ENCODE assay signal across 19 cellular contexts in the genomic region with DNA sequence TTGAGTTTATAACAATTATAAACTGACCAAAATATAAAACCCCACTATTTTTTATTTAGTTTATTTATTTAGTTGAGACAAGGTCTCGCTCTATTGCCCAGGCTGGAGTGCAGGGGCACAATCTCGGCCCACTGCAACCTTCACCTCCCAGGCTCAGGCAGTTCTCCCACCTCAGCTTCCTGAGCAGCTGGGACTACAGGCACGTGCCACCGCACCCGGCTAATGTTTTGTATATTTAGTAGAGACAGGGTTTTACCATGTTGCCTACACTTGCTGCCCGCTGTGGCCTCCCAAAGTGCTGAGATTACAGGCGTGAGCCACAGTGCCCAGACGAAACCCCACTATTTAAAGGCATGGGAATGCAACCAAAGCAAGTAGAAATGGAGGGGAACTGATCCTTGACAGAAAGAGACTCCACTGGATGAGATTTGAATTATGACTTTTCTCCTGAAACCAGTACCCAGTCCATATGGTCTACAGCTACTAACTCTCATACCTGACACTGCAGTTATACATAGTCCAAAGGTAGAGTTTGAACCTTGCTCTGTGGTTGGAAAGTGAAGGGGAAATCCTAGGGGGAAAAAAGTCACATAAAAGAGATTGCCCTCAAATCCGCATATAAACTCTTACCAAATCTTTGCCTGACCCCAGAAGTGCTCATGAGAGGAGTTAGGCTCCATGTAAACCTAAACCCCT. TPM values are rescaled to one million over a fixed set of nuclear protein-coding genes. Genes with fewer than 3 reads are reported as not detected.
DNase-seq lines count a peak whose midpoint lies in the region; ATAC-seq, FAIRE-seq and TF ChIP-seq lines count a peak whose summit lies in the region.
"Had no signal": no experiment of that assay in that cellular context is flagged by ENCODE, and none has a peak within 500 bp of the region (broad histone marks: within the 10 kb centered on the region; RNA-seq: fewer than 3 reads in every experiment).

No MANE protein-coding gene starts in this region.

- H4K20me1 ChIP-seq in GM12878 (ENCODE audit: control insufficient read depth, insufficient read depth), result no peaks in the 10 kb centered on the region

- no peak overlapping the region for H3K27ac ChIP-seq in GM12878 (ENCODE audit: control insufficient read depth, insufficient read depth)
- H3K27ac ChIP-seq in subcutaneous abdominal adipose tissue (ENCODE audit: low read depth, low read length), result peak overlapping the region; percentile 50
- H3K27ac ChIP-seq: 22Rv1 had no signal

- H3K9ac ChIP-seq in GM12878 (ENCODE audit: control insufficient read depth, insufficient read depth, low read length) (no peak overlapping the region), subcutaneous abdominal adipose tissue (ENCODE audit: low read length in 5 of 5) (no peak overlapping the region)

- H3K27me3 Mint-ChIP-seq in activated CD4-positive, alpha-beta T cell treated with anti-CD3 and anti-CD28 coated beads for 36 hours, result no peaks in the 10 kb centered on the region
- no peaks in the 10 kb centered on the region for H3K27me3 Mint-ChIP-seq in stimulated activated naive CD8-positive, alpha-beta T cell treated with anti-CD3 and anti-CD28 coated beads, Interleukin-15, amount 100 ng/mL, for 72 hours

- intact Hi-C loops in activated CD4-positive, alpha-beta T cell treated with anti-CD3 and anti-CD28 coated beads for 36 hours (cut with DNase I, micrococcal nuclease), result no loop called here
- intact Hi-C loops in GM12878 (cut with micrococcal nuclease; ENCODE audit: unreplicated experiment), result no loop called here

- H3K27me3 ChIP-seq in GM12878 (replicated peaks in 1 of 2; ENCODE audit: control insufficient read depth in 2 of 2, insufficient read depth in 2 of 2, low read length in 1 of 2) (no peaks in the 10 kb centered on the region), subcutaneous abdominal adipose tissue (ENCODE audit: control insufficient read depth in 5 of 5, insufficient read depth in 4 of 5, low read length in 5 of 5) (no peaks in the 10 kb centered on the region)

- H2AFZ ChIP-seq in GM12878 (ENCODE audit: control insufficient read depth, low read depth, low read length), result no peak overlapping the region

- H3K4me3 Mint-ChIP-seq in activated CD4-positive, alpha-beta T cell treated with anti-CD3 and anti-CD28 coated beads for 36 hours, result no peak overlapping the region
- H3K4me3 Mint-ChIP-seq in stimulated activated naive CD8-positive, alpha-beta T cell treated with anti-CD3 and anti-CD28 coated beads, Interleukin-15, amount 100 ng/mL, for 72 hours, result no peak overlapping the region

- in situ Hi-C loops in GM12878 (cut with MboI), result loop anchor here (25.0 kb wide), 1 partner anchor 343 kb away; a partner anchor contains a TSS

- 81% methylated on average over 9 of the region's 9 CpGs for WGBS in GM12878 (ENCODE audit: insufficient coverage, insufficient replicate concordance, low lambda C conversion rate, missing lambda C conversion rate)

- peaks cover 6% of the 10 kb centered on the region for H3K9me3 ChIP-seq in GM12878 (replicated peaks; ENCODE audit: control insufficient read depth, insufficient read depth, low read length)
- H3K9me3 ChIP-seq in subcutaneous abdominal adipose tissue (ENCODE audit: control insufficient read depth in 5 of 5, low read length in 5 of 5), result peaks cover 0 to 6% (median 2%) of the 10 kb centered on the region in 5 donors

- H3K9me3 Mint-ChIP-seq in activated CD4-positive, alpha-beta T cell treated with anti-CD3 and anti-CD28 coated beads for 36 hours (ENCODE audit: low read depth), result peaks cover 12% of the 10 kb centered on the region
- peaks cover 12 to 15% of the 10 kb centered on the region in 2 donors for H3K9me3 Mint-ChIP-seq in stimulated activated naive CD8-positive, alpha-beta T cell treated with anti-CD3 and anti-CD28 coated beads, Interleukin-15, amount 100 ng/mL, for 72 hours

- FAIRE-seq in GM12878 (lab: Jason Lieb, UNC), result no peak

- H3K4me3 ChIP-seq in GM12878, result no peak overlapping the region
- H3K4me3 ChIP-seq in subcutaneous abdominal adipose tissue (ENCODE audit: low read depth in 1 of 5, low read length in 5 of 5), result no peak overlapping the region

- no peak for TF ChIP-seq CTCF in GM12878 (IDR thresholded peaks at IDR 0.05 in 2 of 3, conservative IDR thresholded peaks at IDR 0.05 in 1 of 3; ENCODE audit: control insufficient read depth in 2 of 3, extremely low read depth in 1 of 3, insufficient read depth in 1 of 3, low read depth in 3 of 3, low read length in 3 of 3)

- POLR2A ChIA-PET in activated CD4-positive, alpha-beta T cell treated with anti-CD3 and anti-CD28 coated beads for 36 hours (lab: Charles Lee), result no interaction called here
- POLR2A ChIA-PET in GM12878 (lab: Charles Lee), result interaction anchor here (0.7 to 2.2 kb wide), 4 partner anchors 9 to 25 kb away, joined by 4 to 8 read pairs (median 6); no protein-coding TSS in a partner anchor

- RAD21 ChIA-PET in GM12878 (lab: Charles Lee; ENCODE audit: unreplicated experiment), result interaction anchor here (1.5 to 2.3 kb wide), 4 partner anchors 25 to 119 kb away, joined by 3 to 8 read pairs (median 6); no protein-coding TSS in a partner anchor

- H3K27ac Mint-ChIP-seq in activated CD4-positive, alpha-beta T cell treated with anti-CD3 and anti-CD28 coated beads for 36 hours, result peak overlapping the region; percentile 60
- H3K27ac Mint-ChIP-seq in stimulated activated naive CD8-positive, alpha-beta T cell treated with anti-CD3 and anti-CD28 coated beads, Interleukin-15, amount 100 ng/mL, for 72 hours, result no peak overlapping the region

- no peak for TF ChIP-seq POLR2A in GM12878 (IDR thresholded peaks at IDR 0.05; ENCODE audit: low read depth, low read length)

- no peak for TF ChIP-seq RAD21 in GM12878 (IDR thresholded peaks at IDR 0.05; ENCODE audit: insufficient read depth, low read depth, low read length)

- H3K36me3 Mint-ChIP-seq in activated CD4-positive, alpha-beta T cell treated with anti-CD3 and anti-CD28 coated beads for 36 hours (ENCODE audit: low read depth), result peaks cover 60% of the 10 kb centered on the region

- DNase-seq in activated CD4-positive, alpha-beta T cell treated with anti-CD3 and anti-CD28 coated beads for 36 hours, result no peak
- DNase-seq in activated CD4-positive, alpha-beta T cell treated with anti-CD3 and anti-CD28 coated beads, Interleukin-2, amount 50 U/mL, for 48 hours, result no peak
- no peak for DNase-seq in stimulated activated naive CD8-positive, alpha-beta T cell treated with anti-CD3 and anti-CD28 coated beads, Interleukin-15, Interleukin-2, amounts not matched to agents 100 U/mL and 50 U/mL, for 24 hours
- DNase-seq in stimulated activated naive CD8-positive, alpha-beta T cell treated with anti-CD3 and anti-CD28 coated beads, Interleukin-15, amount 100 ng/mL, for 72 hours, result no peak
- no peak for DNase-seq in GM12878 (ENCODE audit: low read depth, low spot score)
- DNase-seq in activated gamma-delta T cell (lab: John Stamatoyannopoulos, UW), result no peak
- DNase-seq in GM19238 (ENCODE audit: insufficient read length, low spot score), result no peak
- DNase-seq: AML-193, Calu3, KBM-7, MV-4-11, NCI-H1694 treated with DMSO at 0.1 percent for 48 hours, NCI-H2227 treated with DMSO at 0.1 percent for 48 hours, NCI-H510A treated with DMSO at 0.1 percent for 48 hours, NCI-H82, OCI-M1, SHP77 had no signal

- no TSS peak for BruUV-seq in GM12878 (replicated peaks; lab: Mats Ljungman, UMichigan)

- no peak for TF ChIP-seq EP300 in GM12878 (IDR thresholded peaks at IDR 0.05; ENCODE audit: borderline replicate concordance in 1 of 2, control insufficient read depth in 1 of 2, low read depth in 2 of 2, low read length in 2 of 2)

- SMC1A ChIA-PET in GM12878 (lab: Charles Lee; ENCODE audit: uncharacterized antibody, unreplicated experiment), result interaction anchor here (0.9 to 20.4 kb wide), 7 partner anchors 9 to 122 kb away, joined by 3 to 353 read pairs (median 5); no protein-coding TSS in a partner anchor

- H3K36me3 ChIP-seq in GM12878 (ENCODE audit: control insufficient read depth in 2 of 2, insufficient read depth in 2 of 2, low read length in 1 of 2) (0 out of 4 replicates have a peak, but pooled peaks cover 0 to 3% of the 10 kb centered on the region in 2 experiments), subcutaneous abdominal adipose tissue (ENCODE audit: control insufficient read depth in 5 of 5, insufficient read depth in 5 of 5, low read length in 5 of 5) (no peaks in the 10 kb centered on the region)

- peak overlapping the region; percentile 26 for H3K4me2 ChIP-seq in GM12878 (ENCODE audit: control insufficient read depth, insufficient read depth)

- H3K4me1 ChIP-seq in GM12878 (ENCODE audit: control insufficient read depth, insufficient read depth, low read length) (no peaks in the 10 kb centered on the region; the same call in 1 of the 2 replicates), subcutaneous abdominal adipose tissue (ENCODE audit: control insufficient read depth in 5 of 5, insufficient read depth in 5 of 5, low read length in 5 of 5) (peaks cover 0 to 23% (median 10%) of the 10 kb centered on the region in 5 donors)

- CTCF ChIA-PET in activated CD4-positive, alpha-beta T cell treated with anti-CD3 and anti-CD28 coated beads for 36 hours (lab: Charles Lee), result interaction anchor here (0.7 to 1.0 kb wide), 4 partner anchors 8 to 213 kb away, joined by 3 read pairs; no protein-coding TSS in a partner anchor
- CTCF ChIA-PET in GM12878 (lab: Yijun Ruan, JAX), result interaction anchor here (0.8 to 6.3 kb wide), 4 partner anchors 8 to 119 kb away, joined by 3 to 33 read pairs (median 12); no protein-coding TSS in a partner anchor

- ATAC-seq in activated CD4-positive, alpha-beta T cell treated with anti-CD3 and anti-CD28 coated beads for 36 hours, result no peak
- ATAC-seq in stimulated activated naive CD8-positive, alpha-beta T cell treated with anti-CD3 and anti-CD28 coated beads, Interleukin-15, Interleukin-2, amounts not matched to agents 100 U/mL and 50 U/mL, for 24 hours, result peak; percentile 52
- ATAC-seq in stimulated activated naive CD8-positive, alpha-beta T cell treated with anti-CD3 and anti-CD28 coated beads, Interleukin-15, amount 100 ng/mL, for 72 hours, result no peak
- ATAC-seq in GM12878, result peak; percentile 60

- peaks cover 71% of the 10 kb centered on the region for H3K4me1 Mint-ChIP-seq in activated CD4-positive, alpha-beta T cell treated with anti-CD3 and anti-CD28 coated beads for 36 hours
- H3K4me1 Mint-ChIP-seq in stimulated activated naive CD8-positive, alpha-beta T cell treated with anti-CD3 and anti-CD28 coated beads, Interleukin-15, amount 100 ng/mL, for 72 hours, result peaks cover 57% of the 10 kb centered on the region

- H3K79me2 ChIP-seq in GM12878 (ENCODE audit: control insufficient read depth, insufficient read depth, low read length), result peaks cover 17% of the 10 kb centered on the region

RNA-seq across cellular contexts. Expression of a gene that starts 11.3 kb away (rescaled TPM):
- total RNA-seq in activated CD4-positive, alpha-beta T cell treated with anti-CD3 and anti-CD28 coated beads for 36 hours, result 10 to 100 TPM; 31.5 to 37.1 TPM
- 43.9 and 45.4 TPM in 2 replicates for total RNA-seq in GM12878 (2013; cell fraction: nucleolus; rRNA removed)
- total RNA-seq in GM12878 (2014; rRNA removed) (11.7 and 12.9 TPM in 2 replicates), GM12878 (2014; rRNA removed; fragmentation: Illumina TruSeq; extraction: Trizol) (10.0 and 10.5 TPM in 2 replicates), GM12878 (2021) (10.6 and 11.4 TPM in 2 replicates)
- polyA plus RNA-seq in GM12878 (2011; ENCODE audit: low read depth), result 1.8 TPM
- polyA plus RNA-seq in GM12878 (2011; rRNA removed) (16.3 and 21.7 TPM in 2 replicates), GM12878 (2014; fragmentation: Illumina TruSeq; extraction: Trizol) (13.7 and 16.6 TPM in 2 replicates), GM12878 (2014; fragmentation: Nextera tagmentation; extraction: Ambion mirVana) (1 to 10 TPM; 2.3 to 3.1 TPM), GM12878 (2014; rRNA removed) (6.3 and 7.9 TPM in 2 replicates), GM12878 (2016; fragmentation: Nextera tagmentation; extraction: Ambion mirVana) (10 to 100 TPM; 10.9 to 11.3 TPM)
- polyA plus RNA-seq in GM12878 (2011; cell fraction: cytosol; rRNA removed), result 8.5 and 9.4 TPM in 2 replicates
- polyA plus RNA-seq in GM12878 (2011; cell fraction: nucleus; rRNA removed), result 7.8 and 7.9 TPM in 2 replicates
- 2.2 and 2.6 TPM in 2 replicates for polyA plus RNA-seq in GM12878 (2012)
- 19.3 and 22.0 TPM in 2 replicates for polyA minus RNA-seq in GM12878 (2011; rRNA and poly(A)+ RNA removed)
- polyA minus RNA-seq in GM12878 (2011; cell fraction: cytosol; rRNA and poly(A)+ RNA removed), result 7.1 and 8.2 TPM in 2 replicates
- 7.3 and 12.1 TPM in 2 replicates for polyA minus RNA-seq in GM12878 (2011; cell fraction: nucleus; rRNA and poly(A)+ RNA removed)

Comparison
In these comparisons a context has a peak if more than half of its experiments do, and no peak if none do; other contexts are left out.
1. ATAC-seq: peak in stimulated activated naive CD8-positive, alpha-beta T cell treated with anti-CD3 and anti-CD28 coated beads, Interleukin-15, Interleukin-2, amounts not matched to agents 100 U/mL and 50 U/mL, for 24 hours (single experiment) and GM12878 (single experiment); none in activated CD4-positive, alpha-beta T cell treated with anti-CD3 and anti-CD28 coated beads for 36 hours (single experiment) and stimulated activated naive CD8-positive, alpha-beta T cell treated with anti-CD3 and anti-CD28 coated beads, Interleukin-15, amount 100 ng/mL, for 72 hours (single experiment).